1 cellular context compared by ENCODE assay signal in genomic region chr11:3732671-3733070, GRCh38.
TF ChIP-seq lines count a peak whose summit lies in the region.

No MANE protein-coding gene starts in this region.

TF ChIP-seq in IMR-90, 13 proteins besides CTCF, POLR2A, EP300 and RAD21 (continued from another document):
- TF ChIP-seq, protein P1, sequence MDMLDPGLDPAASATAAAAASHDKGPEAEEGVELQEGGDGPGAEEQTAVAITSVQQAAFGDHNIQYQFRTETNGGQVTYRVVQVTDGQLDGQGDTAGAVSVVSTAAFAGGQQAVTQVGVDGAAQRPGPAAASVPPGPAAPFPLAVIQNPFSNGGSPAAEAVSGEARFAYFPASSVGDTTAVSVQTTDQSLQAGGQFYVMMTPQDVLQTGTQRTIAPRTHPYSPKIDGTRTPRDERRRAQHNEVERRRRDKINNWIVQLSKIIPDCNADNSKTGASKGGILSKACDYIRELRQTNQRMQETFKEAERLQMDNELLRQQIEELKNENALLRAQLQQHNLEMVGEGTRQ (IDR thresholded peaks at IDR 0.05; ENCODE audit: low read depth, low read length) = no peak
